In the genomic region with DNA sequence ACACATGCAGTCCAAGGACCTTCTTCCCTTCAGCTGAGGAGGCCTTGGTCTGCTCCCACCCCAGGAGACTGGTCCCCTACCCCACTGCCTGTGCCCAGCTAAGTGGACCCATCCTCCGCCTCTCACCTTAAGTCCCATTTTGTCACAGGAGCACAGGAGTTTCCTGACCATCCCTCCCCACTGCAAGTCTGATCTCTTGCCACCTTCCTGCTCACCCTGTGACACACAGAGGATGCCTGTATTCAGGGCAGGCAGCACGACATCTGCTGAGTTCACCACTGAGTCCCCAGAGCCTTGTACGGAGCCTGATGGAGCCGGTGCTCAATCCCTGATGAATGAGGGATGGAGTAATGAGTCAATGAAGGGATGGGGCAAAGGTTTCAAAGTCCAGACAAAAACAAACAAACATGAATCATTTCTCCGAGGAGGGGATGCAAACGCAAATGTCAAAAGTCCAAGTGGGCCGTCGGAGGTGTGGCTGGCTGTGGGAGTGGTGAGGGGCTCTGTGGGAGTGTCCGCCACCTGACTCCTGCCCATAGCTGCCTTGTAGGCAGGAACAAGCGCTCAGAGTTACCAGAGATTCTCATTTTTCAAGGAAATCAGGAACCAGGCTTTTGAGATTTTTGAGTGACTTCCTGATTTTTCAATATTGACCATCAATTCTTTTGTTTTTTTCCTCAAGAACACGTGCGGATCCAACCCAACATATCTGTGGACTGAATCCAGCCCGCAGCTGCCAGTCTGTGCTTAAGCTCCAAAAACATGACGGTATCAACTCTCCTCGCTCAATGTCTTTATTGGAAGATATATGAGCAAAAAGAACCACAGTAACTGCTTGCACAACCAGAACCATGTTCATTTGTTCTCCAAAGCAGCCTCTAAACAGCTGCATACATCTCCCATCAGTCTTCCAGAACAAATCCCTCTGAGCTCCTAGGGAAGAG, we compare ENCODE assay signal across 8 cellular contexts. TPM values are rescaled to one million over a fixed set of nuclear protein-coding genes. Genes with fewer than 3 reads are reported as not detected.
DNase-seq lines count a peak whose midpoint lies in the region; ATAC-seq and TF ChIP-seq lines count a peak whose summit lies in the region.

No MANE protein-coding gene starts in this region.

- no peak for ATAC-seq in HG03196 (IDR thresholded peaks at IDR 0.05; ENCODE audit: unreplicated experiment)

- TF ChIP-seq CTCF in GM06990 (IDR thresholded peaks at IDR 0.05; ENCODE audit: insufficient read depth, low read length, poor library complexity, severe bottlenecking) (no peak), OCI-LY3 (IDR thresholded peaks at IDR 0.05; ENCODE audit: low read depth, low read length) (no peak), osteocyte (IDR thresholded peaks at IDR 0.05) (no peak), GM20000 (IDR thresholded peaks at IDR 0.05; ENCODE audit: extremely low read depth, missing control alignments) (no peak)

- peaks cover 74% of the 10 kb centered on the region for H3K4me1 ChIP-seq in OCI-LY3 (ENCODE audit: low read length)
- H3K4me1 ChIP-seq in effector memory CD4-positive, alpha-beta T cell (ENCODE audit: control insufficient read depth, insufficient read depth, low read length, poor library complexity, severe bottlenecking) = peaks cover 81% of the 10 kb centered on the region

- H2AFZ ChIP-seq in OCI-LY3 (ENCODE audit: low read depth, low read length) = no peak overlapping the region

- peak overlapping the region; percentile 92 for H3K27ac Mint-ChIP-seq in osteocyte (ENCODE audit: unreplicated experiment)

- H3K79me2 ChIP-seq in OCI-LY3 (ENCODE audit: low read length) = peaks cover 96% of the 10 kb centered on the region

- no peaks in the 10 kb centered on the region for H3K9me3 Mint-ChIP-seq in osteocyte (ENCODE audit: unreplicated experiment)

- H3K27me3 ChIP-seq in GM06990 (replicated peaks; ENCODE audit: control insufficient read depth, insufficient read depth, low read length) (no peaks in the 10 kb centered on the region), OCI-LY3 (ENCODE audit: low read depth, low read length) (no peaks in the 10 kb centered on the region)
- no peaks in the 10 kb centered on the region for H3K27me3 ChIP-seq in effector memory CD4-positive, alpha-beta T cell (replicated peaks; ENCODE audit: control insufficient read depth, insufficient read depth, low read length, poor library complexity, severe bottlenecking)

- peaks cover 82% of the 10 kb centered on the region for H3K4me1 Mint-ChIP-seq in osteocyte (ENCODE audit: unreplicated experiment)

- DNase-seq in GM06990 (ENCODE audit: extremely low read depth, insufficient read length) (no peak), osteocyte (ENCODE audit: extremely low spot score, unreplicated experiment) (no peak), GM20000 (ENCODE audit: low spot score) (no peak), DMS 273 treated with DMSO at 0.1 percent for 48 hours (lab: John Stamatoyannopoulos, UW) (no peak), NCI-H1417 (lab: John Stamatoyannopoulos, UW) (no peak)
- DNase-seq in effector memory CD4-positive, alpha-beta T cell = no peak

- no peaks in the 10 kb centered on the region; the same call in none of the 2 replicates for H3K36me3 ChIP-seq in GM06990 (ENCODE audit: control insufficient read depth, insufficient read depth, low read length)
- peaks cover 12% of the 10 kb centered on the region for H3K36me3 ChIP-seq in OCI-LY3 (replicated peaks; ENCODE audit: low read depth, low read length)
- H3K36me3 ChIP-seq in effector memory CD4-positive, alpha-beta T cell (ENCODE audit: control insufficient read depth, insufficient read depth, low read length) = no peaks in the 10 kb centered on the region

- H3K4me3 Mint-ChIP-seq in osteocyte (ENCODE audit: unreplicated experiment) = no peak overlapping the region

- H3K27me3 Mint-ChIP-seq in osteocyte (ENCODE audit: unreplicated experiment) = no peaks in the 10 kb centered on the region

- no peaks in the 10 kb centered on the region for H4K20me1 ChIP-seq in OCI-LY3 (ENCODE audit: insufficient read depth, low read length)

- no peaks in the 10 kb centered on the region for H3K9me3 ChIP-seq in OCI-LY3 (ENCODE audit: insufficient read depth, low read length)
- no peaks in the 10 kb centered on the region for H3K9me3 ChIP-seq in effector memory CD4-positive, alpha-beta T cell (ENCODE audit: control insufficient read depth, low read length)

- H3K4me3 ChIP-seq in GM06990 (replicated peaks; ENCODE audit: low read depth, low read length) (peak overlapping the region; percentile 58), OCI-LY3 (ENCODE audit: low read length) (peak overlapping the region; percentile 98)
- no peak overlapping the region for H3K4me3 ChIP-seq in effector memory CD4-positive, alpha-beta T cell (ENCODE audit: insufficient read depth, low read depth, low read length, poor library complexity, severe bottlenecking)

- peak overlapping the region; percentile 99 for H3K27ac ChIP-seq in OCI-LY3 (ENCODE audit: low read length)
- peak overlapping the region; percentile 84 for H3K27ac ChIP-seq in effector memory CD4-positive, alpha-beta T cell (ENCODE audit: insufficient read depth, low read length, poor library complexity, severe bottlenecking)

- peak overlapping the region; percentile 97 for H3K4me2 ChIP-seq in OCI-LY3 (ENCODE audit: low read length)

- H3K9ac ChIP-seq in OCI-LY3 (ENCODE audit: low read length) = peak overlapping the region; percentile 80

- H3K36me3 Mint-ChIP-seq in osteocyte (ENCODE audit: unreplicated experiment) = no peaks in the 10 kb centered on the region

RNA-seq across cellular contexts. Expression of a gene that starts 4.4 kb away (rescaled TPM):
- 94.3 TPM in 2 replicates for total RNA-seq in osteocyte
